ENCODE assay signal across 8 cellular contexts in the genomic region with DNA sequence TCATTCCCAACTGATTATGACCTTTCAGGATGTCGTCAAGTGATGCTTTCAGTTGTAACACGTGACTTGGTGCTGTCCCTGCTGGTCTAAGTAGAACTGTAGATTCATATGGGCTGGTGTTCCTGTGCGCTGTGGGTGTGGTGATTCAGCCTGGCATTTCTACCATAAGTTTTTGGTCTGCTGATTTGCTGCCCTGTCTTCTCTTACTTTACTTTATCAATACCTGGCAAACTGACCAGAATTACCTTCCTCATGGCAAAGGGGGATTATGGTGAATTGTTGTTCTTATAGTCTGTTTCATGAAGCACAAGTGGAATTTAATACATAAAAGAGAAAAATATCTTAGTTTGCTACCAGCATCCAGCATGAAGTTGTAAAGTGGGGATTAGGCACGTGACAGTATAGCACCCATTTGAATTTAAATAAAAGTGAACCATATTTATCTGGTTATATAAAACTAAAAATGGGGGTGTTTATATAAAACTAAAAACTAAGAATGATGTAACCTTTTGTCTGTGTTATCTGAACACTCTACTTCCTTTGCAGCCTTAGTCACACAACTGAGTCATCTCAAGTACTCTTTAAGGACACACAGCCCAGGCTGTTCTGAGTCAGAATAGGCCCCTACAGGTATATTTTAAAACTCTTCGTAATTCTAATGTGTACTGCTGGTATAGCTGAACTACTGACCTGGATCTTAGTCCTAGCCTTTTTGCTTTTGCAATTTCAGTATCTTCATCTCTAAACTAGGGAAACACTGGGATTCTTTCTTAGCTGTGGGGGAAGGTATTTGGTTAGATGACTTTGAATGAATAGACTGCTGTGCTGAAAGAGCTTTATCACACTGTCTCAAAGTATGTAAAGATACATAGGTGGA. TPM values are rescaled to one million over a fixed set of nuclear protein-coding genes. Genes with fewer than 3 reads are reported as not detected.
A peak's percentile ranks its signal among the peaks of the same experiment; 100 is the strongest.
DNase-seq lines count a peak whose midpoint lies in the region; ATAC-seq, FAIRE-seq and TF ChIP-seq lines count a peak whose summit lies in the region.

No MANE protein-coding gene starts in this region.

- peak overlapping the region; percentile 76 for H3K27ac Mint-ChIP-seq in stimulated activated memory B cell treated with anti-CD40 and anti-IgM and Interleukin-4, amounts not matched to agents 10 μg/mL and 1 μg/mL and 100 μg/mL, for 72 hours

- peak overlapping the region; percentile 89 for H3K27ac ChIP-seq in RWPE2 (ENCODE audit: poor library complexity, severe bottlenecking)
- no peak overlapping the region for H3K27ac ChIP-seq in right lobe of liver

- no peaks in the 10 kb centered on the region for H3K9me3 ChIP-seq in RWPE2 (ENCODE audit: severe bottlenecking)
- no peaks in the 10 kb centered on the region for H3K9me3 ChIP-seq in right lobe of liver

- no peak overlapping the region for H3K4me3 Mint-ChIP-seq in stimulated activated memory B cell treated with anti-CD40 and anti-IgM and Interleukin-4, amounts not matched to agents 10 μg/mL and 1 μg/mL and 100 μg/mL, for 72 hours

- WGBS in right lobe of liver (ENCODE audit: insufficient coverage, low coverage, low lambda C conversion rate, missing lambda C conversion rate) = 69% methylated on average over 5 of the region's 5 CpGs

- H3K27me3 ChIP-seq in RWPE2 (ENCODE audit: insufficient read depth, poor library complexity, severe bottlenecking) (no peaks in the 10 kb centered on the region), right lobe of liver (no peaks in the 10 kb centered on the region)

- ATAC-seq in HG02610 (IDR thresholded peaks at IDR 0.05; ENCODE audit: unreplicated experiment) (peak; percentile 98), RWPE2 (ENCODE audit: low read depth) (peak; percentile 99), right lobe of liver (peak; percentile 37 to 79 (median 60))
- ATAC-seq in stimulated activated memory B cell treated with anti-CD40 and anti-IgM and Interleukin-4, amounts not matched to agents 10 μg/mL and 1 μg/mL and 100 μg/mL, for 72 hours = peak; percentile 95

- TF ChIP-seq CTCF in RWPE2 (IDR thresholded peaks at IDR 0.05; ENCODE audit: poor library complexity, severe bottlenecking) (no peak), astrocyte of the spinal cord (IDR thresholded peaks at IDR 0.05; ENCODE audit: low read depth, low read length) (no peak), right lobe of liver (IDR thresholded peaks at IDR 0.05) (no peak)

- in situ Hi-C loops in astrocyte of the spinal cord (cut with HindIII; ENCODE audit: low sequenced_read_pairs) = no loop called here

- intact Hi-C loops in right lobe of liver (cut with DNase I) = no loop called here

- DNase-seq in GM12892 (ENCODE audit: insufficient read length) (peak; percentile 23), RWPE2 (ENCODE audit: low spot score) (peak; percentile 69), astrocyte of the spinal cord (ENCODE audit: low read depth, low spot score) (peak; percentile 93), right lobe of liver (no peak), NCI-H146 (lab: John Stamatoyannopoulos, UW) (no peak), NCI-H1092 (lab: John Stamatoyannopoulos, UW) (no peak)

- peak; percentile 86 for FAIRE-seq in GM12892 (lab: Jason Lieb, UNC)

- peaks cover 60% of the 10 kb centered on the region for H3K36me3 Mint-ChIP-seq in stimulated activated memory B cell treated with anti-CD40 and anti-IgM and Interleukin-4, amounts not matched to agents 10 μg/mL and 1 μg/mL and 100 μg/mL, for 72 hours

- H3K4me1 Mint-ChIP-seq in stimulated activated memory B cell treated with anti-CD40 and anti-IgM and Interleukin-4, amounts not matched to agents 10 μg/mL and 1 μg/mL and 100 μg/mL, for 72 hours = peaks cover 16% of the 10 kb centered on the region

- H3K36me3 ChIP-seq in RWPE2 (ENCODE audit: low read depth) = peaks cover 91% of the 10 kb centered on the region
- H3K36me3 ChIP-seq in right lobe of liver = peaks cover 7 to 85% (median 45%) of the 10 kb centered on the region in 4 donors

- no peaks in the 10 kb centered on the region for H3K27me3 Mint-ChIP-seq in stimulated activated memory B cell treated with anti-CD40 and anti-IgM and Interleukin-4, amounts not matched to agents 10 μg/mL and 1 μg/mL and 100 μg/mL, for 72 hours

- H3K4me1 ChIP-seq in RWPE2 (ENCODE audit: insufficient read depth, poor library complexity, severe bottlenecking) (peaks cover 21% of the 10 kb centered on the region), right lobe of liver (no peaks in the 10 kb centered on the region)

- no peaks in the 10 kb centered on the region for H3K9me3 Mint-ChIP-seq in stimulated activated memory B cell treated with anti-CD40 and anti-IgM and Interleukin-4, amounts not matched to agents 10 μg/mL and 1 μg/mL and 100 μg/mL, for 72 hours

- H3K4me3 ChIP-seq in RWPE2 (ENCODE audit: severe bottlenecking) = no peak overlapping the region
- no peak overlapping the region for H3K4me3 ChIP-seq in astrocyte of the spinal cord (ENCODE audit: low read depth, low read length)
- H3K4me3 ChIP-seq in right lobe of liver = no peak overlapping the region

- TF ChIP-seq POLR2A in GM12892 (IDR thresholded peaks at IDR 0.05; ENCODE audit: low read depth, low read length) (no peak), right lobe of liver (IDR thresholded peaks at IDR 0.05) (no peak)

RNA-seq across cellular contexts. Expression of a gene that starts 28.3 kb away (rescaled TPM):
- 27.6 TPM for polyA plus RNA-seq in GM12892 (2012; ENCODE audit: missing spikeins)
- total RNA-seq in right lobe of liver = 10 to 100 TPM; 14.3 to 32.3 (median 19.9) TPM

RNA-seq across cellular contexts. Expression of a gene that starts 28.4 kb away (rescaled TPM):
- polyA plus RNA-seq in GM12892 (2012; ENCODE audit: missing spikeins) = 7.8 TPM
- total RNA-seq in right lobe of liver = 10 to 100 TPM; 10.6 to 21.8 (median 11.8) TPM

Comparison
In these comparisons a context has a peak if more than half of its experiments do, and no peak if none do; other contexts are left out.
1. DNase-seq: peak in GM12892 (single experiment), RWPE2 (single experiment) and astrocyte of the spinal cord (single experiment); none in right lobe of liver (0 of 3), NCI-H146 (single experiment) and NCI-H1092 (single experiment).
2. Peak in every context shown above with its lines, with median percentiles within 50 percentile points of each other: ATAC-seq.